15 cellular contexts compared by ENCODE assay signal in the genomic region with DNA sequence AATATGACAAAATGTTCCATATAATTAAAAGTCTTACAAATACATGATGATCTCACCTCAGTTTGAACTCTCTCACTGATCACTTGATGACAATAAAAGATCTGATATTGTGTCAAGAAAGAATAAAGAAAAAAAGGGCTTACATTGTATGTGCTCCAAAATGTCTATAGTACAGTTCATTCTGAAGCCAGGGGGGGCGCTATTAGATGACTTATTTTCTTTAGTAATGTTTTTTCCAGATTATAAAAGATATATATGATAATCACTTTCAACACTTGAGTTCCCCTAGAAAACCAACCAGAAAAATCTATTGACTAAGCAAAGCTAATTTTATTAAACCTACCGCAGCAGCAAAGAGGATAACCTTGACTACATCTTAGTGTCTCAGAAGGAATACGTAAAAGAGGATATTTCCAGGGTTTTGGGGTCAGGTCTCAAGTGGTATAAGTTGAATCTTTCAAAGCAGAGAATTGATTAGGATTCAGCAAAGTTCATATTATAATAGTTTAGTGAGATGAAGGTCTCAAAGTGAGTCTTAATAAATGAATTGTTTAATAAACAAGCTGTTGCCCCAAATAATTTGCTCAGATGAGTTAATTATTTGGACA. TPM values are rescaled to one million over a fixed set of nuclear protein-coding genes. Genes with fewer than 3 reads are reported as not detected.
DNase-seq lines count a peak whose midpoint lies in the region; ATAC-seq and TF ChIP-seq lines count a peak whose summit lies in the region.
"Had no signal": no experiment of that assay in that cellular context is flagged by ENCODE, and none has a peak within 500 bp of the region (broad histone marks: within the 10 kb centered on the region; RNA-seq: fewer than 3 reads in every experiment).

No MANE protein-coding gene starts in this region.

- peaks cover 12 to 18% (median 14%) of the 10 kb centered on the region in 3 experiments for H3K36me3 Mint-ChIP-seq in H9 (ENCODE audit: insufficient read depth in 1 of 3, low read depth in 3 of 3)
- H3K36me3 Mint-ChIP-seq: activated naive CD4-positive, alpha-beta T cell treated with anti-CD3 and anti-CD28 coated beads, Interleukin-2, amount 50 U/mL, for 24 hours; CD8-positive, alpha-beta memory T cell had no signal

- no peak overlapping the region for H2BK5ac ChIP-seq in H9 (ENCODE audit: insufficient read length, low read length)

- no peaks in the 10 kb centered on the region for H3K79me2 ChIP-seq in H9 (ENCODE audit: insufficient read depth, low read length)

- H3K4me2 ChIP-seq in H9 (ENCODE audit: insufficient read depth, insufficient read length, low read length), result no peak overlapping the region

- no peaks in the 10 kb centered on the region for H4K20me1 ChIP-seq in H9 (ENCODE audit: control insufficient read depth, insufficient read depth, insufficient read length)

- H3K4me1 ChIP-seq in H9 (ENCODE audit: insufficient read depth, low read length), result peaks cover 6% of the 10 kb centered on the region; the same call in 1 of the 2 replicates
- H3K4me1 ChIP-seq in foreskin keratinocyte, result no peaks in the 10 kb centered on the region
- H3K4me1 ChIP-seq: SJCRH30 had no signal

- H3K27ac Mint-ChIP-seq in H9, result no peak overlapping the region
- H3K27ac Mint-ChIP-seq: activated naive CD4-positive, alpha-beta T cell treated with anti-CD3 and anti-CD28 coated beads, Interleukin-2, amount 50 U/mL, for 24 hours; CD8-positive, alpha-beta memory T cell; stimulated activated naive CD8-positive, alpha-beta T cell treated with anti-CD3 and anti-CD28 coated beads, Interleukin-15, Interleukin-2, amounts not matched to agents 100 ng/mL and 50 ng/mL, for 24 hours had no signal

- no peak overlapping the region for H2BK20ac ChIP-seq in H9 (ENCODE audit: low read depth, low read length, poor library complexity, severe bottlenecking)

- H3K9me3 ChIP-seq in H9 (ENCODE audit: control insufficient read depth, low read depth, low read length), result no peaks in the 10 kb centered on the region
- H3K9me3 ChIP-seq: SJCRH30 had no signal

- H3T11ph ChIP-seq in H9 (ENCODE audit: low read length), result no peak overlapping the region

- peaks cover 18% of the 10 kb centered on the region in 2 experiments for H3K4me1 Mint-ChIP-seq in H9
- H3K4me1 Mint-ChIP-seq: activated naive CD4-positive, alpha-beta T cell treated with anti-CD3 and anti-CD28 coated beads, Interleukin-2, amount 50 U/mL, for 24 hours; CD8-positive, alpha-beta memory T cell had no signal

- no peak overlapping the region for H3K4me3 Mint-ChIP-seq in H9
- H3K4me3 Mint-ChIP-seq: activated naive CD4-positive, alpha-beta T cell treated with anti-CD3 and anti-CD28 coated beads, Interleukin-2, amount 50 U/mL, for 24 hours; CD8-positive, alpha-beta memory T cell; stimulated activated naive CD8-positive, alpha-beta T cell treated with anti-CD3 and anti-CD28 coated beads, Interleukin-15, Interleukin-2, amounts not matched to agents 100 ng/mL and 50 ng/mL, for 24 hours had no signal

- intact Hi-C loops in posterior cingulate gyrus (cut with DNase I), result loop anchor here (5.0 kb wide), 1 partner anchor 165 kb away; no protein-coding TSS in a partner anchor

- no peaks in the 10 kb centered on the region for H3K23me2 ChIP-seq in H9 (ENCODE audit: insufficient read length, low read depth, low read length, poor library complexity, severe bottlenecking)

- CTCF ChIA-PET in AG04449 (lab: Yijun Ruan, JAX), result interaction anchor here (0.8 to 3.3 kb wide), 4 partner anchors 8 to 304 kb away, joined by 3 to 18 read pairs (median 4); no protein-coding TSS in a partner anchor

- H3K27ac ChIP-seq in H9 (ENCODE audit: insufficient read length, low read depth, low read length), result no peak overlapping the region
- no peak overlapping the region for H3K27ac ChIP-seq in foreskin keratinocyte
- H3K27ac ChIP-seq: SJCRH30 had no signal

- H3K14ac ChIP-seq in H9 (ENCODE audit: insufficient read depth, low read length), result no peak overlapping the region

- H2AK5ac ChIP-seq in H9 (ENCODE audit: insufficient read length, low read length), result no peak overlapping the region

- no peaks in the 10 kb centered on the region for H3K79me1 ChIP-seq in H9 (ENCODE audit: insufficient read depth, low read depth, low read length, poor library complexity, severe bottlenecking)

- no peak overlapping the region for H3K4me3 ChIP-seq in AG04449 (ENCODE audit: low read depth, low read length)
- H3K4me3 ChIP-seq: SJCRH30 had no signal

- H2BK12ac ChIP-seq in H9 (ENCODE audit: insufficient read length, low read depth, low read length), result no peak overlapping the region

- no peak overlapping the region for H3K4ac ChIP-seq in H9 (ENCODE audit: low read depth, low read length)

- POLR2A ChIA-PET in AG04449 (lab: Yijun Ruan, JAX), result no interaction called here

- peak; percentile 5 for TF ChIP-seq CTCF in AG04449 (IDR thresholded peaks at IDR 0.05; ENCODE audit: insufficient read depth, low read length, missing control alignments)
- TF ChIP-seq CTCF in H9 (conservative IDR thresholded peaks at IDR 0.05), result peak; percentile 80
- peak; percentile 16 for TF ChIP-seq CTCF in foreskin keratinocyte (conservative IDR thresholded peaks at IDR 0.05)

- no peak overlapping the region for H2BK120ac ChIP-seq in H9 (ENCODE audit: low read depth, low read length, poor library complexity, severe bottlenecking)

- no peak overlapping the region for H2BK15ac ChIP-seq in H9 (ENCODE audit: low read depth, low read length)

- H3K23ac ChIP-seq in H9 (ENCODE audit: insufficient read length, low read depth, low read length), result no peak overlapping the region

- no peaks in the 10 kb centered on the region for H3K27me3 ChIP-seq in H9 (ENCODE audit: insufficient read depth, low read length)
- no peaks in the 10 kb centered on the region for H3K27me3 ChIP-seq in foreskin keratinocyte
- H3K27me3 ChIP-seq: SJCRH30 had no signal

- no CpG with 5 or more reads among the region's 3 CpGs for whole genome bisulfite sequencing in H9 (ENCODE audit: extremely low coverage, insufficient read length, low lambda C conversion rate)

- H2AFZ ChIP-seq in H9 (ENCODE audit: low read length), result no peak overlapping the region

- H4K5ac ChIP-seq in H9 (ENCODE audit: insufficient read length, low read depth, low read length), result no peak overlapping the region

- no peak overlapping the region for H3K18ac ChIP-seq in H9 (ENCODE audit: insufficient read length, low read depth, low read length)

- no peak overlapping the region for H3K9ac ChIP-seq in H9 (ENCODE audit: extremely low read depth, insufficient read length, low read length)

- H4K91ac ChIP-seq in H9 (ENCODE audit: insufficient read length, low read depth, low read length), result no peak overlapping the region

- ATAC-seq in foreskin keratinocyte (no peak), GM21381 (IDR thresholded peaks at IDR 0.05; ENCODE audit: unreplicated experiment) (no peak)

- H4K8ac ChIP-seq in H9 (replicated peaks; ENCODE audit: insufficient read length, low read depth, low read length), result no peak overlapping the region

- DNase-seq in AG04449 (ENCODE audit: low read depth, low spot score), result no peak
- DNase-seq in H9, result no peak
- peak; percentile 41 for DNase-seq in SK-MEL-5 (ENCODE audit: low read depth, low spot score)
- no peak for DNase-seq in foreskin keratinocyte
- no peak for DNase-seq in posterior cingulate gyrus
- no peak for DNase-seq in NCI-H1417 treated with DMSO at 0.1 percent for 48 hours (lab: John Stamatoyannopoulos, UW)
- no peak for DNase-seq in activated CD4-positive, alpha-beta T cell treated with anti-CD3 and anti-CD28 coated beads for 48 hours
- DNase-seq: activated CD4-positive, alpha-beta T cell treated with anti-CD3 and anti-CD28 coated beads, Interleukin-2, amount 50 U/mL, for 1 hour; CD8-positive, alpha-beta memory T cell; H7; NCI-H187 had no signal

- peaks cover 10 to 15% of the 10 kb centered on the region in 2 experiments; a peak in 3 of 5 replicates for H3K9me3 Mint-ChIP-seq in H9

- H3K27me3 Mint-ChIP-seq in H9 (ENCODE audit: low read depth), result no peaks in the 10 kb centered on the region
- H3K27me3 Mint-ChIP-seq: activated naive CD4-positive, alpha-beta T cell treated with anti-CD3 and anti-CD28 coated beads, Interleukin-2, amount 50 U/mL, for 24 hours; CD8-positive, alpha-beta memory T cell; stimulated activated naive CD8-positive, alpha-beta T cell treated with anti-CD3 and anti-CD28 coated beads, Interleukin-15, Interleukin-2, amounts not matched to agents 100 ng/mL and 50 ng/mL, for 24 hours had no signal

- in situ Hi-C loops in SK-MEL-5 (cut with HindIII; ENCODE audit: low pct_unique_long_range_greater_than_20kb, low sequenced_read_pairs), result no loop called here

- H3K56ac ChIP-seq in H9 (ENCODE audit: insufficient read length, low read depth, low read length), result no peak overlapping the region

RNA-seq across cellular contexts. Expression of a gene that starts 55.8 kb away (rescaled TPM):
- 16.5 and 16.8 TPM in 2 replicates for total RNA-seq in H9 (2021)
- total RNA-seq in SK-MEL-5 (2014; rRNA removed; shearing (Covaris generic)), result 1.3 and 1.8 TPM in 2 replicates
- 2.1 and 2.9 TPM in 2 replicates for polyA plus RNA-seq in SK-MEL-5 (2015; cell fraction: cytosol; rRNA removed)
- polyA plus RNA-seq in SK-MEL-5 (2015; cell fraction: nucleus; rRNA removed), result 0.97 TPM in 1 of 2 replicates, not detected in the other
- 0.24 and 0.35 TPM in 2 replicates for total RNA-seq in foreskin keratinocyte
- polyA plus RNA-seq in foreskin keratinocyte, result 0.30 and 0.38 TPM in 2 replicates
- total RNA-seq: CD8-positive, alpha-beta memory T cell had no signal
- polyA plus RNA-seq: CD8-positive, alpha-beta memory T cell had no signal

Comparison
In these comparisons a context has a peak if more than half of its experiments do, and no peak if none do; other contexts are left out.
1. CTCF ChIP-seq: peak in every context shown above with its lines; median percentile 80 in H9; 16 in foreskin keratinocyte; 5 in AG04449.